Comparison of ENCODE assay signal across 1 cellular context in the genomic region with DNA sequence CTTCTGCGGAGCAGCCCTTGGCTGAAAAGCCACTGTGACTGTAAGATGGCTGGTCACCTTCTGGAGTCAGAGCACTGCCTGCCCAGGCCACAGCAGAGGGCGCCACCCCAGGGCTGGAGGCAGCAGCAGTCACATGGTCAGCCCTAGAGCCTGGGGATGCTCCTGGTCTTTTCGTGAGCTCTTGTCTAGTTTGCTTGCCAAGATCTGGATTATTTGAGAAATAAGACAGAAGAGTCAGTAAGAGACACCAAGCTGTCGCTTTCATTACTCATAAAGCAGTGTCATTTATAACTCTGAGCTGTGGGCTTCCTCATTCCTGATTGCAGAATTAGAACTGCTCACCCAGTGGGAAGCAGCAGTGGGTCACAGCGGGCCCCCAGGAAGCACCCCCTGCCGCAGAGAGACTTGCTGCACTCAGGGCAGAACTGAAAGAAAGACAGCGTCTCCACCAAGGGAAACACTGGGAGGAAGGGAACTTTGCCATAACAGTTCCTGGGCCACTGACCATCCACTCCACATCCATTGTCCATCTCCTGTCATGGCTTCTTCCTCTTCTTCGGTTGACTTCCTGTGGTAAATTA.
TF ChIP-seq lines count a peak whose summit lies in the region.

No MANE protein-coding gene starts in this region.

TF ChIP-seq in K562, 482 proteins besides CTCF, POLR2A, EP300 and RAD21 (continued from another document):
- TF ChIP-seq ELK1 (CRISPR knock-in tag; IDR thresholded peaks at IDR 0.05) (no peak), ZNF79 (CRISPR knock-in tag; IDR thresholded peaks at IDR 0.05; ENCODE audit: low read depth) (no peak), BRD4 (IDR thresholded peaks at IDR 0.05) (no peak), DACH1 (IDR thresholded peaks at IDR 0.05; ENCODE audit: partially characterized antibody) (no peak), SMARCA4 (IDR thresholded peaks at IDR 0.05) (no peak), CTCFL (IDR thresholded peaks at IDR 0.05; ENCODE audit: borderline replicate concordance, insufficient read depth, low read depth, low read length, poor library complexity, severe bottlenecking) (peak; percentile 86), YY1 (IDR thresholded peaks at IDR 0.05; ENCODE audit: borderline replicate concordance in 1 of 3, control insufficient read depth in 1 of 3, extremely low read depth in 1 of 3, insufficient read depth in 3 of 3, insufficient read length in 1 of 3, insufficient replicate concordance in 2 of 3, low read depth in 1 of 3, low read length in 2 of 3) (peak in 1 of 3 experiments; percentile 55), RAD51 (IDR thresholded peaks at IDR 0.05; ENCODE audit: borderline replicate concordance, low read depth) (peak; percentile 67; the same call in 1 of the 2 replicates), NR1H2 (CRISPR knock-in tag; IDR thresholded peaks at IDR 0.05) (no peak), TCF7L2 (IDR thresholded peaks at IDR 0.05; ENCODE audit: low read depth, low read length) (no peak), CBX8 (IDR thresholded peaks at IDR 0.05; ENCODE audit: borderline replicate concordance, extremely low read depth, low read depth, low read length, poor library complexity, severe bottlenecking) (no peak), ZNF224 (CRISPR knock-in tag; IDR thresholded peaks at IDR 0.05) (no peak), ZNF253 (CRISPR knock-in tag; conservative IDR thresholded peaks at IDR 0.05) (no peak), BCL6 (CRISPR knock-in tag; IDR thresholded peaks at IDR 0.05) (no peak), RFX1 (IDR thresholded peaks at IDR 0.05) (no peak), MITF (IDR thresholded peaks at IDR 0.05) (peak; percentile 60; the same call in 1 of the 2 replicates), LARP7 (IDR thresholded peaks at IDR 0.05) (no peak)
- TF ChIP-seq, protein P1, sequence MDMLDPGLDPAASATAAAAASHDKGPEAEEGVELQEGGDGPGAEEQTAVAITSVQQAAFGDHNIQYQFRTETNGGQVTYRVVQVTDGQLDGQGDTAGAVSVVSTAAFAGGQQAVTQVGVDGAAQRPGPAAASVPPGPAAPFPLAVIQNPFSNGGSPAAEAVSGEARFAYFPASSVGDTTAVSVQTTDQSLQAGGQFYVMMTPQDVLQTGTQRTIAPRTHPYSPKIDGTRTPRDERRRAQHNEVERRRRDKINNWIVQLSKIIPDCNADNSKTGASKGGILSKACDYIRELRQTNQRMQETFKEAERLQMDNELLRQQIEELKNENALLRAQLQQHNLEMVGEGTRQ (CRISPR knock-in tag; IDR thresholded peaks at IDR 0.05) = peak; percentile 73
- TF ChIP-seq, protein P2, sequence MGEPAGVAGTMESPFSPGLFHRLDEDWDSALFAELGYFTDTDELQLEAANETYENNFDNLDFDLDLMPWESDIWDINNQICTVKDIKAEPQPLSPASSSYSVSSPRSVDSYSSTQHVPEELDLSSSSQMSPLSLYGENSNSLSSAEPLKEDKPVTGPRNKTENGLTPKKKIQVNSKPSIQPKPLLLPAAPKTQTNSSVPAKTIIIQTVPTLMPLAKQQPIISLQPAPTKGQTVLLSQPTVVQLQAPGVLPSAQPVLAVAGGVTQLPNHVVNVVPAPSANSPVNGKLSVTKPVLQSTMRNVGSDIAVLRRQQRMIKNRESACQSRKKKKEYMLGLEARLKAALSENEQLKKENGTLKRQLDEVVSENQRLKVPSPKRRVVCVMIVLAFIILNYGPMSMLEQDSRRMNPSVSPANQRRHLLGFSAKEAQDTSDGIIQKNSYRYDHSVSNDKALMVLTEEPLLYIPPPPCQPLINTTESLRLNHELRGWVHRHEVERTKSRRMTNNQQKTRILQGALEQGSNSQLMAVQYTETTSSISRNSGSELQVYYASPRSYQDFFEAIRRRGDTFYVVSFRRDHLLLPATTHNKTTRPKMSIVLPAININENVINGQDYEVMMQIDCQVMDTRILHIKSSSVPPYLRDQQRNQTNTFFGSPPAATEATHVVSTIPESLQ (CRISPR knock-in tag; IDR thresholded peaks at IDR 0.05) = no peak
